Comparison of ENCODE assay signal across 23 cellular contexts in the genomic region with DNA sequence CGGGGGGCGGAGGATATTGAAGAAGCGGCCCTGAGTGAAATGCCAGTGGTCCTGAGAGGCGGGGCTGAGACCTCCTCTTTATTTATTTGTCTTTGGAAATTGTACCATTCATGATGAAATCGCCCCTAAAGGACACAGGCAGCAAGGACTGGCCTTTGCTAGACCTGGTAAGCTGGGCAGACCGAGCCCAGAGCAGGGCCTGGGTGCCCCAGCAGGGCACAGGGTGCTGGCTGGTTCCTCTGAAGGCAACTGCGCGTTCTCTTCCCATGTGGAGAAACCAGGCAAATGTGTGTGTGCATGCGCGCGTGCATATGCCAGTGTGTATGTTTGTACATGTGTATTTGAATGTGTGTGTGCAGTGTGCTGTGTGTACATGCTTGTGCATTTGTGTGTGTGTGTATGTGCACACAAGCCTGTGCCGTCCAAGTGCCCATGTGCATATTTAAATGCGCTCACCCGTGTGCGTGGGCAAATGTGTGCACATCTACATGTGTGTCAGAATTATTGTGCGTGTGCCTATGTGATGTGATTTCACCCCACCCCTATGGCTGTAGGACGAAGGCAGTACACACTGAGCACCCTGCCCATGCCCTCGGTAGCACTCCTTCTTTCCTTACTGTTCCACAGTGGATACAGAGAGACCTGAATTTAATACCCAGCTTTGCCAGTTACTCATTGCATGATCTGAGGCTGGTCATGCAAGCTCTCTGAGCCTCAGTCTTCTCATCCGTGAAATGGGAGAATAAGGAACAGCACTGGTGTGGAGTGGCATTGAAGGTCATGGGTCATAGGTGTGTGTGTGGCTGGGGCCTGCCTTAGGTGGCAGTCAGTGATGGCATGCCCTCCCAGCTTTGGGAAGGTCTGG.
A peak's percentile ranks its signal among the peaks of the same experiment; 100 is the strongest.
DNase-seq lines count a peak whose midpoint lies in the region; ATAC-seq, FAIRE-seq and TF ChIP-seq lines count a peak whose summit lies in the region.
"Had no signal": no experiment of that assay in that cellular context is flagged by ENCODE, and none has a peak within 500 bp of the region (broad histone marks: within the 10 kb centered on the region; RNA-seq: fewer than 3 reads in every experiment).

No MANE protein-coding gene starts in this region.

- no peak overlapping the region for H2BK20ac ChIP-seq in IMR-90 (ENCODE audit: low read depth, low read length)
- H2BK20ac ChIP-seq in H1 (ENCODE audit: low read length) = no peak overlapping the region

- no peak for FAIRE-seq in H1 (lab: Jason Lieb, UNC)
- FAIRE-seq: colon had no signal

- H2BK5ac ChIP-seq in IMR-90 (ENCODE audit: low read depth, low read length, poor library complexity, severe bottlenecking) (no peak overlapping the region), H1 (ENCODE audit: low read depth, low read length) (no peak overlapping the region), mesenchymal stem cell (ENCODE audit: low read depth, low read length, poor library complexity, severe bottlenecking) (no peak overlapping the region)

- TF ChIP-seq RAD21 in IMR-90 (IDR thresholded peaks at IDR 0.05; ENCODE audit: low read length) (no peak), H1 (IDR thresholded peaks at IDR 0.05 in 1 of 2, conservative IDR thresholded peaks at IDR 0.05 in 1 of 2; ENCODE audit: low read depth in 2 of 2, low read length in 2 of 2) (no peak)

- H3K27ac ChIP-seq in IMR-90 (ENCODE audit: insufficient read depth, low read length) = no peak overlapping the region
- no peak overlapping the region for H3K27ac ChIP-seq in H1 (ENCODE audit: low read depth, low read length)
- no peak overlapping the region for H3K27ac ChIP-seq in mesenchymal stem cell (ENCODE audit: low read length, poor library complexity, severe bottlenecking)
- H3K27ac ChIP-seq in subcutaneous abdominal adipose tissue (ENCODE audit: low read depth, low read length) = peak overlapping the region; percentile 30
- H3K27ac ChIP-seq: prostate gland, testis had no signal

- peak overlapping the region; percentile 57; the same call in 1 of the 2 replicates for H2AK5ac ChIP-seq in IMR-90 (ENCODE audit: low read depth, low read length)
- peak overlapping the region; percentile 89; the same call in 1 of the 2 replicates for H2AK5ac ChIP-seq in H1 (ENCODE audit: low read depth, low read length)
- H2AK5ac ChIP-seq in mesenchymal stem cell (ENCODE audit: low read length, severe bottlenecking) = no peak overlapping the region

- no peak for TF ChIP-seq EP300 in H1 (IDR thresholded peaks at IDR 0.05; ENCODE audit: borderline replicate concordance in 1 of 2, low read depth in 2 of 2, low read length in 2 of 2)

- H4K5ac ChIP-seq in IMR-90 (ENCODE audit: low read depth, low read length) = no peak overlapping the region
- no peak overlapping the region for H4K5ac ChIP-seq in H1 (ENCODE audit: insufficient read length, low read depth, low read length)

- H3K79me1 ChIP-seq in IMR-90 (ENCODE audit: low read depth in 1 of 2, low read length in 2 of 2) (peaks cover 38 to 73% of the 10 kb centered on the region in 2 experiments), H1 (ENCODE audit: low read depth, low read length) (peaks cover 59% of the 10 kb centered on the region), mesenchymal stem cell (replicated peaks; ENCODE audit: low read length, poor library complexity, severe bottlenecking) (peaks cover 60% of the 10 kb centered on the region)

- H3K56ac ChIP-seq in IMR-90 (ENCODE audit: extremely low read depth, insufficient read depth, low read length) = no peak overlapping the region
- H3K56ac ChIP-seq in H1 (replicated peaks; ENCODE audit: insufficient read length, low read depth, low read length) = no peak overlapping the region

- H3K27me3 ChIP-seq in IMR-90 (ENCODE audit: control insufficient read depth, insufficient read depth, low read length) = no peaks in the 10 kb centered on the region
- H3K27me3 ChIP-seq in H1 (replicated peaks in 1 of 4; ENCODE audit: control insufficient read depth in 3 of 4, extremely low read depth in 1 of 4, insufficient read depth in 3 of 4, low read length in 3 of 4) = no peaks in the 10 kb centered on the region
- H3K27me3 ChIP-seq in mesenchymal stem cell (ENCODE audit: control insufficient read depth in 1 of 2, insufficient read depth in 1 of 2, low read length in 2 of 2) = no peaks in the 10 kb centered on the region
- no peaks in the 10 kb centered on the region for H3K27me3 ChIP-seq in subcutaneous abdominal adipose tissue (ENCODE audit: control insufficient read depth in 5 of 5, insufficient read depth in 4 of 5, low read length in 5 of 5)
- H3K27me3 ChIP-seq: breast epithelium, testis had no signal

- 80% methylated on average over 4 of the region's 19 CpGs; no CpG with 5 or more reads in 1 of the 2 experiments for WGBS in IMR-90 (ENCODE audit: extremely low coverage in 2 of 2, insufficient read length in 1 of 2), 2 experiments
- WGBS in H1 (ENCODE audit: extremely low coverage in 1 of 2, insufficient coverage in 1 of 2, insufficient read length in 1 of 2, insufficient replicate concordance in 2 of 2, low coverage in 1 of 2, low lambda C conversion rate in 2 of 2, missing lambda C conversion rate in 1 of 2), 2 experiments = 92% methylated on average over 19 of the region's 19 CpGs; no CpG with 5 or more reads in 1 of the 2 experiments
- over 99% methylated on average over 18 of the region's 19 CpGs for WGBS in mesenchymal stem cell

- H3K14ac ChIP-seq in IMR-90 (replicated peaks; ENCODE audit: low read depth, low read length) (no peak overlapping the region), H1 (ENCODE audit: insufficient read length) (no peak overlapping the region), mesenchymal stem cell (ENCODE audit: low read length in 2 of 2) (no peak overlapping the region)

- POLR2A ChIA-PET in IMR-90 (lab: Charles Lee; ENCODE audit: unreplicated experiment) (no interaction called here), H1 (lab: Charles Lee; ENCODE audit: partially characterized antibody) (no interaction called here)

- H3K9me3 ChIP-seq in IMR-90 (ENCODE audit: control insufficient read depth, insufficient read depth, low read length) (no peaks in the 10 kb centered on the region), H1 (ENCODE audit: insufficient read depth in 2 of 2, low read depth in 1 of 2, low read length in 1 of 2) (no peaks in the 10 kb centered on the region), mesenchymal stem cell (ENCODE audit: control insufficient read depth, low read length) (no peaks in the 10 kb centered on the region), subcutaneous abdominal adipose tissue (ENCODE audit: control insufficient read depth in 5 of 5, low read length in 5 of 5) (no peaks in the 10 kb centered on the region)
- H3K9me3 ChIP-seq: breast epithelium, prostate gland, testis had no signal

- TF ChIP-seq POLR2A in IMR-90 (IDR thresholded peaks at IDR 0.05; ENCODE audit: low read depth, low read length) (no peak), H1 (IDR thresholded peaks at IDR 0.05; ENCODE audit: control extremely low read depth in 1 of 2, low read depth in 2 of 2, low read length in 2 of 2) (no peak)

- in situ Hi-C loops in IMR-90 (cut with MboI; ENCODE audit: low sequenced_read_pairs) = no loop called here

- H3K4me3 ChIP-seq in IMR-90 (ENCODE audit: insufficient read depth, low read depth, low read length) = no peak overlapping the region
- no peak overlapping the region for H3K4me3 ChIP-seq in H1 (ENCODE audit: extremely low read depth in 1 of 4, insufficient read depth in 2 of 4, low read depth in 3 of 4, low read length in 4 of 4)
- H3K4me3 ChIP-seq in mesenchymal stem cell (ENCODE audit: insufficient read depth in 1 of 2, low read depth in 1 of 2, low read length in 2 of 2) = no peak overlapping the region
- H3K4me3 ChIP-seq in subcutaneous abdominal adipose tissue (ENCODE audit: low read depth in 1 of 5, low read length in 5 of 5) = no peak overlapping the region
- H3K4me3 ChIP-seq: breast epithelium, prostate gland, testis had no signal

- H3K4me1 ChIP-seq in IMR-90 (ENCODE audit: control insufficient read depth, insufficient read depth, low read length) (peaks cover 24% of the 10 kb centered on the region), H1 (replicated peaks in 1 of 4; ENCODE audit: control insufficient read depth in 3 of 4, insufficient read depth in 4 of 4, low read length in 3 of 4) (peaks cover 0 to 12% (median 1%) of the 10 kb centered on the region in 4 experiments; a peak in 4 of 7 replicates), mesenchymal stem cell (ENCODE audit: control insufficient read depth, insufficient read depth, low read depth, low read length) (peaks cover 35% of the 10 kb centered on the region), subcutaneous abdominal adipose tissue (ENCODE audit: control insufficient read depth in 5 of 5, insufficient read depth in 5 of 5, low read length in 5 of 5) (peaks cover 12 to 83% (median 39%) of the 10 kb centered on the region in 5 donors)
- H3K4me1 ChIP-seq: testis had no signal

- peaks cover 0 to 87% of the 10 kb centered on the region in 2 experiments for H3K79me2 ChIP-seq in H1 (ENCODE audit: control insufficient read depth in 1 of 2, insufficient read depth in 2 of 2, low read length in 2 of 2)

- no peaks in the 10 kb centered on the region for H3K23me2 ChIP-seq in H1 (ENCODE audit: low read depth, low read length)

- CTCF ChIA-PET in IMR-90 (lab: Yijun Ruan, JAX) (no interaction called here), H1 (lab: Charles Lee; ENCODE audit: partially characterized antibody) (interaction anchor here (0.6 to 1.9 kb wide), 4 partner anchors 30 to 120 kb away, joined by 3 to 5 read pairs (median 4); no protein-coding TSS in a partner anchor)

- DNase-seq in IMR-90 (no peak), H1 (ENCODE audit: low read depth in 1 of 2, low spot score in 2 of 2) (no peak), mesenchymal stem cell (no peak), DMS79 treated with DMSO at 0.1 percent for 48 hours (lab: John Stamatoyannopoulos, UW) (no peak), sciatic nerve (ENCODE audit: low spot score) (no peak)
- DNase-seq in stimulated activated naive CD4-positive, alpha-beta T cell treated with Interleukin-2 at 50 U/mL for 16 hours (lab: John Stamatoyannopoulos, UW) = no peak
- DNase-seq: activated B cell treated with CpG ODN at 0.5 μM for 24 hours; activated CD4-positive, alpha-beta memory T cell treated with anti-CD3 and anti-CD28 coated beads for 36 hours; activated effector memory CD4-positive, alpha-beta T cell treated with Interleukin-2 at 50 U/mL for 16 hours; NCI-H1092; NCI-H1930; NCI-H226; NCI-H774; Right ventricle myocardium superior; stimulated activated CD4-positive, alpha-beta T cell treated with anti-CD3 and anti-CD28 coated beads, Interleukin-2, amount 100 ng/mL, for 24 hours; T1000; testis had no signal

- H3K4me2 ChIP-seq in IMR-90 (ENCODE audit: low read depth, low read length) = no peak overlapping the region
- H3K4me2 ChIP-seq in H1 (ENCODE audit: insufficient read depth in 1 of 2, low read depth in 2 of 2, low read length in 2 of 2) = no peak overlapping the region
- H3K4me2 ChIP-seq in mesenchymal stem cell (ENCODE audit: low read length, poor library complexity, severe bottlenecking) = no peak overlapping the region

- H2BK12ac ChIP-seq in H1 (ENCODE audit: low read depth, low read length) = no peak overlapping the region
- H2BK12ac ChIP-seq in mesenchymal stem cell (ENCODE audit: low read length in 2 of 2) = no peak overlapping the region

- dilution Hi-C loops in IMR-90 (cut with HindIII; ENCODE audit: low sequenced_read_pairs, unreplicated experiment) = no loop called here

- BruUV-seq in IMR-90 (replicated peaks; lab: Mats Ljungman, UMichigan) = no TSS peak

- H3K18ac ChIP-seq in IMR-90 (ENCODE audit: low read depth, low read length) (no peak overlapping the region), H1 (ENCODE audit: extremely low read depth, low read length) (no peak overlapping the region), mesenchymal stem cell (ENCODE audit: low read depth in 1 of 2, low read length in 2 of 2) (no peak overlapping the region)

- peak overlapping the region; percentile 26 for H2AFZ ChIP-seq in IMR-90 (replicated peaks; ENCODE audit: low read length, poor library complexity)
- H2AFZ ChIP-seq in H1 (ENCODE audit: low read length) = no peak overlapping the region
- H2AFZ ChIP-seq in mesenchymal stem cell (ENCODE audit: low read depth, low read length) = no peak overlapping the region

- H3K4ac ChIP-seq in IMR-90 (ENCODE audit: low read depth, low read length) (no peak overlapping the region), H1 (replicated peaks; ENCODE audit: insufficient read length, low read depth, low read length) (no peak overlapping the region), mesenchymal stem cell (ENCODE audit: low read depth in 1 of 2, low read length in 2 of 2) (no peak overlapping the region)

- H2AK9ac ChIP-seq in IMR-90 (replicated peaks; ENCODE audit: low read depth, low read length, poor library complexity) = peak overlapping the region; percentile 5

- H4K8ac ChIP-seq in IMR-90 (ENCODE audit: low read depth in 2 of 2, low read length in 2 of 2) (no peak overlapping the region), H1 (ENCODE audit: extremely low read depth, insufficient read depth, low read length) (peak overlapping the region; percentile 4; the same call in 1 of the 2 replicates), mesenchymal stem cell (ENCODE audit: low read length) (no peak overlapping the region)

- H3K23ac ChIP-seq in IMR-90 (ENCODE audit: low read depth, low read length) (no peak overlapping the region), H1 (ENCODE audit: insufficient read length) (no peak overlapping the region), mesenchymal stem cell (ENCODE audit: low read length in 2 of 2) (no peak overlapping the region)

- TF ChIP-seq CTCF in IMR-90 (conservative IDR thresholded peaks at IDR 0.05; ENCODE audit: low read depth, low read length) = no peak
- no peak for TF ChIP-seq CTCF in H1 (IDR thresholded peaks at IDR 0.05; ENCODE audit: control extremely low read depth in 1 of 3, insufficient read depth in 1 of 3, low read depth in 1 of 3, low read length in 3 of 3)

- ATAC-seq in IMR-90 (ENCODE audit: low read depth) (no peak), sciatic nerve (no peak)
- ATAC-seq: natural killer cell treated with Interleukin-12 subunit alpha and Interleukin-12 subunit beta and Interleukin-15 and Interleukin-18, amount 100 ng/mL, for 72 hours; stimulated activated memory B cell treated with anti-CD40 and anti-IgM and Interleukin-4, amounts not matched to agents 10 μg/mL and 1 μg/mL and 100 μg/mL, for 72 hours had no signal

- H3K36me3 ChIP-seq in IMR-90 (ENCODE audit: control insufficient read depth, insufficient read depth, low read length) = no peaks in the 10 kb centered on the region
- H3K36me3 ChIP-seq in H1 (ENCODE audit: control insufficient read depth in 2 of 4, insufficient read depth in 4 of 4, low read length in 3 of 4) = no peaks in the 10 kb centered on the region
- peaks cover 0 to 4% of the 10 kb centered on the region in 2 experiments for H3K36me3 ChIP-seq in mesenchymal stem cell (ENCODE audit: control insufficient read depth in 1 of 2, insufficient read depth in 2 of 2, low read depth in 1 of 2, low read length in 2 of 2)
- no peaks in the 10 kb centered on the region for H3K36me3 ChIP-seq in subcutaneous abdominal adipose tissue (ENCODE audit: control insufficient read depth in 5 of 5, insufficient read depth in 5 of 5, low read length in 5 of 5)
- H3K36me3 ChIP-seq: breast epithelium, prostate gland had no signal

- H4K91ac ChIP-seq in IMR-90 (ENCODE audit: insufficient read depth, low read depth, low read length) (no peak overlapping the region), H1 (replicated peaks; ENCODE audit: insufficient read length, low read length) (no peak overlapping the region), mesenchymal stem cell (ENCODE audit: low read length) (no peak overlapping the region)

- no peak overlapping the region for H3K9ac ChIP-seq in IMR-90 (ENCODE audit: low read depth, low read length)
- H3K9ac ChIP-seq in H1 (replicated peaks in 1 of 4; ENCODE audit: extremely low read depth in 1 of 4, low read depth in 3 of 4, low read length in 3 of 4) = no peak overlapping the region; a peak in 1 of 7 replicates
- no peak overlapping the region for H3K9ac ChIP-seq in mesenchymal stem cell (ENCODE audit: low read length)
- H3K9ac ChIP-seq in subcutaneous abdominal adipose tissue (ENCODE audit: low read length in 5 of 5) = no peak overlapping the region

- H2BK15ac ChIP-seq in IMR-90 (ENCODE audit: low read depth, low read length) (no peak overlapping the region), H1 (ENCODE audit: low read length) (no peak overlapping the region), mesenchymal stem cell (ENCODE audit: low read depth, poor library complexity, severe bottlenecking) (peak overlapping the region; percentile 17)

- intact Hi-C loops in IMR-90 (cut with micrococcal nuclease) = no loop called here
- intact Hi-C loops in sciatic nerve (cut with DNase I) = no loop called here

- H4K20me1 ChIP-seq in IMR-90 (ENCODE audit: insufficient read depth, low read length) (peaks cover 58% of the 10 kb centered on the region), H1 (replicated peaks in 1 of 2; ENCODE audit: control insufficient read depth in 1 of 2, insufficient read depth in 2 of 2, low read length in 2 of 2) (peaks cover 16 to 38% of the 10 kb centered on the region in 2 experiments)

- H2BK120ac ChIP-seq in IMR-90 (ENCODE audit: low read depth, low read length) (no peak overlapping the region), H1 (replicated peaks; ENCODE audit: low read depth, low read length) (no peak overlapping the region), mesenchymal stem cell (ENCODE audit: low read depth, low read length) (no peak overlapping the region)

- H3K9me1 ChIP-seq in IMR-90 (ENCODE audit: insufficient read depth, low read length) = peaks cover 38% of the 10 kb centered on the region
